Comparison of ENCODE assay signal across 9 cellular contexts in the genomic region with DNA sequence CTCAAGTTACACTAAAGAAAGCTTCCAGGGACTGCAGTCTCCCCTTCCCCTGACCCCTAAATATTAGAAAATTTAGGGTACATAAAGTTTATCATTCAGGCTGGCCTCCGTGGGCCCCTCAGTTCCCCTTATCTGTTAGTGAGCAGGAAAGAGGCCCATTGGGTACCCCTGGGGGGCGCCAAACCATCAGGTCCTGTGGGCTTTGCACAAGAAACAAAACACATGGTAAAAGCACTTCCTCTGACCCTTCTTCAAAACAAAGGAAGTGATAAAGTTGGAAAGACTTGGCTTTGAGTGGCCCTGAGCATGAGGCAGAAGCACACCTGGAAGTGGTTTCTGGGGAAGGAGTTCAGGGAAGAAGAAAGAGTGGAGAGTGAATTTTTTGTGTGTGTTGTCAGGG.
DNase-seq lines count a peak whose midpoint lies in the region; ATAC-seq and TF ChIP-seq lines count a peak whose summit lies in the region.
"Had no signal": no experiment of that assay in that cellular context is flagged by ENCODE, and none has a peak within 500 bp of the region (broad histone marks: within the 10 kb centered on the region; RNA-seq: fewer than 3 reads in every experiment).

No MANE protein-coding gene starts in this region.

- no peak overlapping the region for H3K9ac ChIP-seq in SU-DHL-6 (ENCODE audit: low read length)

- H3K79me2 ChIP-seq in DOHH2 (ENCODE audit: control insufficient read depth, low read length) (no peaks in the 10 kb centered on the region), SU-DHL-6 (ENCODE audit: insufficient read depth, low read length) (no peaks in the 10 kb centered on the region)

- no CpG with 5 or more reads among the region's 2 CpGs for WGBS in iPS DF 6.9 (ENCODE audit: insufficient coverage, insufficient read length)

- H3K4me2 ChIP-seq in DOHH2 (ENCODE audit: low read length) (peak overlapping the region; percentile 65), SU-DHL-6 (ENCODE audit: low read depth, low read length, poor library complexity, severe bottlenecking) (no peak overlapping the region)

- ATAC-seq in GM21576 (IDR thresholded peaks at IDR 0.05; ENCODE audit: unreplicated experiment) (no peak), HG03378 (IDR thresholded peaks at IDR 0.05; ENCODE audit: unreplicated experiment) (no peak), HG03521 (IDR thresholded peaks at IDR 0.05; ENCODE audit: unreplicated experiment) (no peak)

- peaks cover 12% of the 10 kb centered on the region for H3K4me1 Mint-ChIP-seq in HFFc6 (ENCODE audit: low read depth)

- H3F3A ChIP-seq in DOHH2 (ENCODE audit: control insufficient read depth, insufficient read depth) = peaks cover 2% of the 10 kb centered on the region; the same call in 1 of the 2 replicates
- no peaks in the 10 kb centered on the region for H3F3A ChIP-seq in SU-DHL-6 (ENCODE audit: insufficient read depth)

- DNase-seq in HFFc6 = no peak
- peak; percentile 48 for DNase-seq in iPS DF 6.9 (ENCODE audit: low read depth, low spot score)
- no peak for DNase-seq in foreskin melanocyte

- H4K20me1 ChIP-seq in DOHH2 (ENCODE audit: control insufficient read depth, insufficient read depth, low read depth, low read length) = no peaks in the 10 kb centered on the region
- H4K20me1 ChIP-seq in SU-DHL-6 (ENCODE audit: low read depth, low read length) = no peaks in the 10 kb centered on the region

- no peaks in the 10 kb centered on the region for H3K9me2 ChIP-seq in DOHH2 (replicated peaks; ENCODE audit: control insufficient read depth, low read length)
- no peaks in the 10 kb centered on the region for H3K9me2 ChIP-seq in SU-DHL-6 (replicated peaks; ENCODE audit: insufficient read depth, low read length)

- H3K27ac ChIP-seq in DOHH2 (ENCODE audit: low read depth, low read length) = peak overlapping the region; percentile 41
- no peak overlapping the region for H3K27ac ChIP-seq in SU-DHL-6 (ENCODE audit: low read depth, low read length)
- no peak overlapping the region for H3K27ac ChIP-seq in iPS DF 6.9 (ENCODE audit: low read length)

- no peaks in the 10 kb centered on the region for H3K9me3 ChIP-seq in DOHH2 (ENCODE audit: control insufficient read depth, insufficient read depth, low read length)
- no peaks in the 10 kb centered on the region for H3K9me3 ChIP-seq in SU-DHL-6 (ENCODE audit: insufficient read depth, low read length)
- H3K9me3 ChIP-seq in iPS DF 6.9 (ENCODE audit: control insufficient read depth, insufficient read depth, low read length) = no peaks in the 10 kb centered on the region
- H3K9me3 ChIP-seq: upper lobe of left lung had no signal

- H2AFZ ChIP-seq in SU-DHL-6 (ENCODE audit: low read depth, low read length, severe bottlenecking) = no peak overlapping the region

- peak overlapping the region; percentile 39 for H3K4me3 ChIP-seq in DOHH2 (ENCODE audit: low read length)
- no peak overlapping the region for H3K4me3 ChIP-seq in SU-DHL-6 (ENCODE audit: insufficient read depth, low read length, poor library complexity, severe bottlenecking)
- H3K4me3 ChIP-seq in iPS DF 6.9 (ENCODE audit: low read length) = no peak overlapping the region
- H3K4me3 ChIP-seq: upper lobe of left lung had no signal

- no peaks in the 10 kb centered on the region for H3K36me3 ChIP-seq in DOHH2 (ENCODE audit: control insufficient read depth, low read length)
- no peaks in the 10 kb centered on the region for H3K36me3 ChIP-seq in SU-DHL-6 (ENCODE audit: low read length)
- no peaks in the 10 kb centered on the region for H3K36me3 ChIP-seq in iPS DF 6.9 (ENCODE audit: control insufficient read depth, insufficient read depth, low read length)
- H3K36me3 ChIP-seq: upper lobe of left lung had no signal

- TF ChIP-seq CTCF in DOHH2 (IDR thresholded peaks at IDR 0.05; ENCODE audit: low read depth, low read length, poor library complexity, severe bottlenecking) = peak; percentile 90
- peak; percentile 70 for TF ChIP-seq CTCF in HFFc6 (IDR thresholded peaks at IDR 0.05)
- peak; percentile 61 for TF ChIP-seq CTCF in SU-DHL-6 (IDR thresholded peaks at IDR 0.05; ENCODE audit: insufficient read depth, low read length, poor library complexity, severe bottlenecking)

- H3K27ac Mint-ChIP-seq in HFFc6 = no peak overlapping the region

- no peaks in the 10 kb centered on the region for H3K36me3 Mint-ChIP-seq in HFFc6 (ENCODE audit: low read depth)

- H3K4me3 Mint-ChIP-seq in HFFc6 = no peak overlapping the region

- H3K4me1 ChIP-seq in DOHH2 (ENCODE audit: control insufficient read depth, low read length) = peaks cover 32% of the 10 kb centered on the region
- no peaks in the 10 kb centered on the region for H3K4me1 ChIP-seq in iPS DF 6.9 (ENCODE audit: control insufficient read depth, insufficient read depth, low read length)

- no peaks in the 10 kb centered on the region; the same call in 1 of the 2 replicates for H3K27me3 Mint-ChIP-seq in HFFc6 (ENCODE audit: insufficient read depth)

- no peaks in the 10 kb centered on the region for H3K9me3 Mint-ChIP-seq in HFFc6

- H3K27me3 ChIP-seq in DOHH2 (ENCODE audit: control insufficient read depth, low read length) (no peaks in the 10 kb centered on the region), SU-DHL-6 (ENCODE audit: low read length) (no peaks in the 10 kb centered on the region), iPS DF 6.9 (ENCODE audit: control insufficient read depth, insufficient read depth, low read length) (no peaks in the 10 kb centered on the region)
- H3K27me3 ChIP-seq: upper lobe of left lung had no signal
